ENCODE assay signal across 8 cellular contexts in the genomic region with DNA sequence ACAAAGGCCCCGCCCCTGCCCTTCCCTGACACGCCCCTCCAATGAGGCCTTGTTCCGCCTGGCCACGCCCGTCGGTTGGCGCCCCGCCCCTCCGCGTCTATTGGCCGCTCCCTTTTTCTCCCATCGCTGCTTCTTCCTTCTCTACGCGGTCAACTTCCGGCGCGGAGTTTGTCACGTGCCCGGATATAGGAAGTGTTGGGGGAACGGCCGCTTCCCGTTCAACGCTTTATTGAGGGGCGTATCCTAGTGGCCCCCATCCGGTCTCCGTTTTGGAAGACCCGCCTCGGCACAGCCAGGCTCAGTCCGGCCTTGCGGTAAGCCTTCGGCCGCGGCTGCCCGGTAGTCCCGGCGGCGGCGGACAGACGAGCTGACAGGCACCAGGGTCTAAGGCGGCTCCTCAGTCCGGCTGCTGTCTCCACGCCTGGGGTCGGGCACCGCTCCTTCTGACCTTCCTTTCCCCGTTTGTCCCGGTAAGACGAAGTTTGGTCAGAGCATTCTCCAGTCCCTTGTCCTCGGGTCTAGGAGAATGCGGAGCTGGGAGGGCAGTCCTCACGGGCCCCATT. TPM values are rescaled to one million over a fixed set of nuclear protein-coding genes. Genes with fewer than 3 reads are reported as not detected.
DNase-seq lines count a peak whose midpoint lies in the region; ATAC-seq and TF ChIP-seq lines count a peak whose summit lies in the region.

A gene with protein sequence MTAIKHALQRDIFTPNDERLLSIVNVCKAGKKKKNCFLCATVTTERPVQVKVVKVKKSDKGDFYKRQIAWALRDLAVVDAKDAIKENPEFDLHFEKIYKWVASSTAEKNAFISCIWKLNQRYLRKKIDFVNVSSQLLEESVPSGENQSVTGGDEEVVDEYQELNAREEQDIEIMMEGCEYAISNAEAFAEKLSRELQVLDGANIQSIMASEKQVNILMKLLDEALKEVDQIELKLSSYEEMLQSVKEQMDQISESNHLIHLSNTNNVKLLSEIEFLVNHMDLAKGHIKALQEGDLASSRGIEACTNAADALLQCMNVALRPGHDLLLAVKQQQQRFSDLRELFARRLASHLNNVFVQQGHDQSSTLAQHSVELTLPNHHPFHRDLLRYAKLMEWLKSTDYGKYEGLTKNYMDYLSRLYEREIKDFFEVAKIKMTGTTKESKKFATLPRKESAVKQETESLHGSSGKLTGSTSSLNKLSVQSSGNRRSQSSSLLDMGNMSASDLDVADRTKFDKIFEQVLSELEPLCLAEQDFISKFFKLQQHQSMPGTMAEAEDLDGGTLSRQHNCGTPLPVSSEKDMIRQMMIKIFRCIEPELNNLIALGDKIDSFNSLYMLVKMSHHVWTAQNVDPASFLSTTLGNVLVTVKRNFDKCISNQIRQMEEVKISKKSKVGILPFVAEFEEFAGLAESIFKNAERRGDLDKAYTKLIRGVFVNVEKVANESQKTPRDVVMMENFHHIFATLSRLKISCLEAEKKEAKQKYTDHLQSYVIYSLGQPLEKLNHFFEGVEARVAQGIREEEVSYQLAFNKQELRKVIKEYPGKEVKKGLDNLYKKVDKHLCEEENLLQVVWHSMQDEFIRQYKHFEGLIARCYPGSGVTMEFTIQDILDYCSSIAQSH (plus strand): TSS at position 165 of the 563 bp plus-strand sequence. CDS start 4,676 bp downstream, outside the sequence.

- H3K9ac ChIP-seq in SK-N-SH, result peak within 1 kb of the TSS; percentile 90

- TF ChIP-seq RAD21 in SK-N-SH (IDR thresholded peaks at IDR 0.05; ENCODE audit: low read length), result no peak

- ATAC-seq in HG02571 (IDR thresholded peaks at IDR 0.05; ENCODE audit: unreplicated experiment), result peak; percentile 99

- POLR2A ChIA-PET in SK-N-SH (lab: Yijun Ruan, JAX), result interaction anchor here (2.0 kb wide), 1 partner anchor 308 kb away, joined by 7 read pairs; a partner anchor contains a TSS

- peak within 1 kb of the TSS; percentile 82 to 86 for H3K27ac ChIP-seq in SK-N-SH (ENCODE audit: low read depth in 2 of 2, low read length in 1 of 2)

- peaks cover 0 to 7% of the 10 kb centered on the region in 2 experiments; a peak in 2 of 4 replicates for H3K4me1 ChIP-seq in SK-N-SH (ENCODE audit: control insufficient read depth in 1 of 2, insufficient read depth in 2 of 2, low read depth in 1 of 2, low read length in 1 of 2)

- no peak for TF ChIP-seq CTCF in SK-N-SH (IDR thresholded peaks at IDR 0.05)

- CTCF ChIA-PET in SK-N-SH (lab: Yijun Ruan, JAX), result interaction anchor here (0.6 to 3.1 kb wide), 3 partner anchors 9 to 468 kb away, joined by 3 to 21 read pairs (median 12); no protein-coding TSS in a partner anchor

- TF ChIP-seq EP300 in SK-N-SH (IDR thresholded peaks at IDR 0.05; ENCODE audit: borderline replicate concordance in 1 of 2, low read depth in 1 of 2, low read length in 1 of 2), result no peak

- H3K9me3 ChIP-seq in SK-N-SH, result no peaks in the 10 kb centered on the region

- peak within 1 kb of the TSS; percentile 77 for H3K4me2 ChIP-seq in SK-N-SH

- H4K20me1 ChIP-seq in SK-N-SH (ENCODE audit: insufficient read depth), result no peaks in the 10 kb centered on the region

- H3F3A ChIP-seq in SK-N-SH (replicated peaks; ENCODE audit: insufficient read depth), result no peaks in the 10 kb centered on the region

- peak; percentile 90 for DNase-seq in GM04504 (ENCODE audit: low read depth)
- DNase-seq in NCI-H1048 (lab: John Stamatoyannopoulos, UW), result peak; percentile 97
- DNase-seq in SK-N-SH, result peak; percentile 92
- peak; percentile 99 for DNase-seq in activated naive CD4-positive, alpha-beta T cell treated with anti-CD3 and anti-CD28 coated beads, Interleukin-2, amount 50 U/mL, for 16 hours
- peak; percentile 93 for DNase-seq in germinal center (ENCODE audit: low spot score)
- peak; percentile 68 for DNase-seq in non-pigmented ciliary epithelial cell (ENCODE audit: low read depth)
- DNase-seq in superior temporal gyrus (ENCODE audit: extremely low spot score), result peak; percentile 97

- under 1% methylated on average over 24 of the region's 50 CpGs for WGBS in SK-N-SH (ENCODE audit: low lambda C conversion rate)

- H3K4me3 ChIP-seq in SK-N-SH (ENCODE audit: low read depth in 2 of 2, low read length in 1 of 2), result peak within 1 kb of the TSS; percentile 97 to 99

- peaks cover 48% of the 10 kb centered on the region for H3K79me2 ChIP-seq in SK-N-SH (ENCODE audit: insufficient read depth)

- H2AFZ ChIP-seq in SK-N-SH (ENCODE audit: low read depth), result peak within 1 kb of the TSS; percentile 91

- H3K36me3 ChIP-seq in SK-N-SH (replicated peaks in 1 of 2; ENCODE audit: control insufficient read depth in 1 of 2, insufficient read depth in 2 of 2, low read length in 1 of 2), result peaks cover 5 to 13% of the 10 kb centered on the region in 2 experiments

- H3K9me2 ChIP-seq in SK-N-SH, result no peaks in the 10 kb centered on the region

- H3K27me3 ChIP-seq in SK-N-SH (ENCODE audit: insufficient read depth), result no peaks in the 10 kb centered on the region

TF ChIP-seq in SK-N-SH, 30 proteins besides CTCF, POLR2A, EP300 and RAD21 (continues in another document):
- no peak for TF ChIP-seq RXRA (IDR thresholded peaks at IDR 0.05; ENCODE audit: borderline replicate concordance, low read depth)
- no peak for TF ChIP-seq MEF2A (IDR thresholded peaks at IDR 0.05; ENCODE audit: borderline replicate concordance, low read depth)
- no peak for TF ChIP-seq SMC3 (IDR thresholded peaks at IDR 0.05; ENCODE audit: low read depth, low read length)
- TF ChIP-seq, protein P1, sequence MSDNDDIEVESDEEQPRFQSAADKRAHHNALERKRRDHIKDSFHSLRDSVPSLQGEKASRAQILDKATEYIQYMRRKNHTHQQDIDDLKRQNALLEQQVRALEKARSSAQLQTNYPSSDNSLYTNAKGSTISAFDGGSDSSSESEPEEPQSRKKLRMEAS (IDR thresholded peaks at IDR 0.05; ENCODE audit: low read depth), result peak; percentile 60
- no peak for TF ChIP-seq TEAD4 (IDR thresholded peaks at IDR 0.05; ENCODE audit: borderline replicate concordance, insufficient read depth)
- TF ChIP-seq GABPA (IDR thresholded peaks at IDR 0.05; ENCODE audit: low read depth), result peak; percentile 97
- TF ChIP-seq, protein P2, sequence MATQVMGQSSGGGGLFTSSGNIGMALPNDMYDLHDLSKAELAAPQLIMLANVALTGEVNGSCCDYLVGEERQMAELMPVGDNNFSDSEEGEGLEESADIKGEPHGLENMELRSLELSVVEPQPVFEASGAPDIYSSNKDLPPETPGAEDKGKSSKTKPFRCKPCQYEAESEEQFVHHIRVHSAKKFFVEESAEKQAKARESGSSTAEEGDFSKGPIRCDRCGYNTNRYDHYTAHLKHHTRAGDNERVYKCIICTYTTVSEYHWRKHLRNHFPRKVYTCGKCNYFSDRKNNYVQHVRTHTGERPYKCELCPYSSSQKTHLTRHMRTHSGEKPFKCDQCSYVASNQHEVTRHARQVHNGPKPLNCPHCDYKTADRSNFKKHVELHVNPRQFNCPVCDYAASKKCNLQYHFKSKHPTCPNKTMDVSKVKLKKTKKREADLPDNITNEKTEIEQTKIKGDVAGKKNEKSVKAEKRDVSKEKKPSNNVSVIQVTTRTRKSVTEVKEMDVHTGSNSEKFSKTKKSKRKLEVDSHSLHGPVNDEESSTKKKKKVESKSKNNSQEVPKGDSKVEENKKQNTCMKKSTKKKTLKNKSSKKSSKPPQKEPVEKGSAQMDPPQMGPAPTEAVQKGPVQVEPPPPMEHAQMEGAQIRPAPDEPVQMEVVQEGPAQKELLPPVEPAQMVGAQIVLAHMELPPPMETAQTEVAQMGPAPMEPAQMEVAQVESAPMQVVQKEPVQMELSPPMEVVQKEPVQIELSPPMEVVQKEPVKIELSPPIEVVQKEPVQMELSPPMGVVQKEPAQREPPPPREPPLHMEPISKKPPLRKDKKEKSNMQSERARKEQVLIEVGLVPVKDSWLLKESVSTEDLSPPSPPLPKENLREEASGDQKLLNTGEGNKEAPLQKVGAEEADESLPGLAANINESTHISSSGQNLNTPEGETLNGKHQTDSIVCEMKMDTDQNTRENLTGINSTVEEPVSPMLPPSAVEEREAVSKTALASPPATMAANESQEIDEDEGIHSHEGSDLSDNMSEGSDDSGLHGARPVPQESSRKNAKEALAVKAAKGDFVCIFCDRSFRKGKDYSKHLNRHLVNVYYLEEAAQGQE (IDR thresholded peaks at IDR 0.05; ENCODE audit: low read depth, low read length), result no peak
- TF ChIP-seq CHD2 (IDR thresholded peaks at IDR 0.05; ENCODE audit: low read length, partially characterized antibody), result peak; percentile 72
- TF ChIP-seq FOXM1 (IDR thresholded peaks at IDR 0.05; ENCODE audit: low read depth), result no peak
- TF ChIP-seq EZH2phosphoT487 (IDR thresholded peaks at IDR 0.05; ENCODE audit: borderline replicate concordance, low read depth), result no peak
- TF ChIP-seq, protein P3, sequence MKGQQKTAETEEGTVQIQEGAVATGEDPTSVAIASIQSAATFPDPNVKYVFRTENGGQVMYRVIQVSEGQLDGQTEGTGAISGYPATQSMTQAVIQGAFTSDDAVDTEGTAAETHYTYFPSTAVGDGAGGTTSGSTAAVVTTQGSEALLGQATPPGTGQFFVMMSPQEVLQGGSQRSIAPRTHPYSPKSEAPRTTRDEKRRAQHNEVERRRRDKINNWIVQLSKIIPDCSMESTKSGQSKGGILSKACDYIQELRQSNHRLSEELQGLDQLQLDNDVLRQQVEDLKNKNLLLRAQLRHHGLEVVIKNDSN (IDR thresholded peaks at IDR 0.05; ENCODE audit: borderline replicate concordance, low read depth), result peak; percentile 98
- 0 out of 2 replicates have a peak, but pooled peaks have one; percentile 7 for TF ChIP-seq RCOR1 (IDR thresholded peaks at IDR 0.05; ENCODE audit: low read length)
- peak; percentile 84 for TF ChIP-seq POLR2AphosphoS5 (IDR thresholded peaks at IDR 0.05; ENCODE audit: low read depth, low read length)
- no peak for TF ChIP-seq YY1 (IDR thresholded peaks at IDR 0.05; ENCODE audit: low read depth)
- TF ChIP-seq MXI1 (IDR thresholded peaks at IDR 0.05; ENCODE audit: low read depth, low read length), result peak; percentile 89
- TF ChIP-seq NRF1 (IDR thresholded peaks at IDR 0.05; ENCODE audit: low read depth, low read length), result no peak
- peak; percentile 75 for TF ChIP-seq TAF1 (IDR thresholded peaks at IDR 0.05; ENCODE audit: borderline replicate concordance, low read depth, low read length)
- peak; percentile 99 for TF ChIP-seq ELF1 (IDR thresholded peaks at IDR 0.05)

RNA-seq across cellular contexts. Expression of the gene that starts here (rescaled TPM):
- 13.5 and 20.7 TPM in 2 replicates for polyA plus RNA-seq in SK-N-SH (2012; rRNA removed)
- polyA plus RNA-seq in SK-N-SH (2012; cell fraction: cytosol; rRNA removed), result 15.5 and 19.9 TPM in 2 replicates
- 21.3 and 44.5 TPM in 2 replicates for polyA plus RNA-seq in SK-N-SH (2012; cell fraction: nucleus; rRNA removed)

Comparison
In these comparisons a context has a peak if more than half of its experiments do, and no peak if none do; other contexts are left out.
1. Peak in every context shown above with its lines: DNase-seq, ATAC-seq, H3K4me3 ChIP-seq and H3K27ac ChIP-seq.